ENCODE assay signal across 7 cellular contexts in the genomic region with DNA sequence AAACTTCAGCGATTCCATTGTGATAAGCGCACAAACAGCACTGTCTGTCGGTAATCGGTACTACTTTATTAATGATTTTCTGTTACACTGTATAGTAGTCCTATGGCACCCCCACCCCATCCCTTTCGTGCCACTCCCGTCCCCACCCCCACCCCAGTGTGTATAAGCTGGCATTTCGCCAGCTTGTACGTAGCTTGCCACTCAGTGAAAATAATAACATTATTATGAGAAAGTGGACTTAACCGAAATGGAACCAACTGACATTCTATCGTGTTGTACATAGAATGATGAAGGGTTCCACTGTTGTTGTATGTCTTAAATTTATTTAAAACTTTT. TPM values are rescaled to one million over a fixed set of nuclear protein-coding genes. Genes with fewer than 3 reads are reported as not detected.
DNase-seq lines count a peak whose midpoint lies in the region; TF ChIP-seq lines count a peak whose summit lies in the region.

No MANE protein-coding gene starts in this region.

- peak overlapping the region; percentile 95 for H3K9ac ChIP-seq in iPS-20b (ENCODE audit: low read depth, low read length)
- no peak overlapping the region for H3K9ac ChIP-seq in subcutaneous abdominal adipose tissue (ENCODE audit: low read length in 5 of 5)

- H3K27ac ChIP-seq in HL-60 (replicated peaks) (peak overlapping the region; percentile 96), iPS-20b (ENCODE audit: low read length) (peak overlapping the region; percentile 84), subcutaneous abdominal adipose tissue (ENCODE audit: low read depth, low read length) (peak overlapping the region; percentile 86)

- TF ChIP-seq CTCF in HL-60 (IDR thresholded peaks at IDR 0.05; ENCODE audit: insufficient read depth, low read length): no peak

- no peak for DNase-seq in HL-60 (ENCODE audit: low read depth in 1 of 2, low spot score in 1 of 2)
- no peak for DNase-seq in activated naive CD8-positive, alpha-beta T cell treated with anti-CD3 and anti-CD28 coated beads for 36 hours
- DNase-seq in dedifferentiated amniotic fluid mesenchymal stem cell (ENCODE audit: extremely low spot score): no peak
- no peak for DNase-seq in 8988T

- peaks cover 22% of the 10 kb centered on the region for H3K4me1 Mint-ChIP-seq in activated naive CD8-positive, alpha-beta T cell treated with anti-CD3 and anti-CD28 coated beads for 36 hours

- H3K36me3 ChIP-seq in iPS-20b (ENCODE audit: insufficient read depth, low read depth, low read length) (peaks cover 23% of the 10 kb centered on the region; the same call in 1 of the 2 replicates), subcutaneous abdominal adipose tissue (ENCODE audit: control insufficient read depth in 5 of 5, insufficient read depth in 5 of 5, low read length in 5 of 5) (no peaks in the 10 kb centered on the region)

- H3K4me3 ChIP-seq in GM08714 (ENCODE audit: low read length): peak overlapping the region; percentile 69
- H3K4me3 ChIP-seq in HL-60 (replicated peaks; ENCODE audit: insufficient read depth, low read length): peak overlapping the region; percentile 57
- H3K4me3 ChIP-seq in iPS-20b (ENCODE audit: low read length): peak overlapping the region; percentile 85
- peak overlapping the region; percentile 59 to 92 (median 78) for H3K4me3 ChIP-seq in subcutaneous abdominal adipose tissue (ENCODE audit: low read depth in 1 of 5, low read length in 5 of 5)

- no peaks in the 10 kb centered on the region for H3K4me1 ChIP-seq in iPS-20b (ENCODE audit: insufficient read depth, low read length)
- H3K4me1 ChIP-seq in subcutaneous abdominal adipose tissue (ENCODE audit: control insufficient read depth in 5 of 5, insufficient read depth in 5 of 5, low read length in 5 of 5): peaks cover 0 to 27% (median 18%) of the 10 kb centered on the region in 5 donors

- H3K9me3 ChIP-seq in iPS-20b (ENCODE audit: insufficient read depth, low read depth, low read length): no peaks in the 10 kb centered on the region
- peaks cover 0 to 2% (median 0%) of the 10 kb centered on the region in 5 donors for H3K9me3 ChIP-seq in subcutaneous abdominal adipose tissue (ENCODE audit: control insufficient read depth in 5 of 5, low read length in 5 of 5)

- peaks cover 48% of the 10 kb centered on the region for H3K36me3 Mint-ChIP-seq in activated naive CD8-positive, alpha-beta T cell treated with anti-CD3 and anti-CD28 coated beads for 36 hours

- peak overlapping the region; percentile 95 for H3K4me3 Mint-ChIP-seq in activated naive CD8-positive, alpha-beta T cell treated with anti-CD3 and anti-CD28 coated beads for 36 hours

- H3K27ac Mint-ChIP-seq in activated naive CD8-positive, alpha-beta T cell treated with anti-CD3 and anti-CD28 coated beads for 36 hours: peak overlapping the region; percentile 94

- H3K27me3 ChIP-seq in HL-60 (ENCODE audit: insufficient read depth, poor library complexity, severe bottlenecking) (no peaks in the 10 kb centered on the region), iPS-20b (ENCODE audit: insufficient read depth, low read length) (no peaks in the 10 kb centered on the region), subcutaneous abdominal adipose tissue (ENCODE audit: control insufficient read depth in 5 of 5, insufficient read depth in 4 of 5, low read length in 5 of 5) (peaks cover 0 to 2% (median 0%) of the 10 kb centered on the region in 5 donors)

- H3K9me3 Mint-ChIP-seq in activated naive CD8-positive, alpha-beta T cell treated with anti-CD3 and anti-CD28 coated beads for 36 hours: no peaks in the 10 kb centered on the region

- H3K27me3 Mint-ChIP-seq in activated naive CD8-positive, alpha-beta T cell treated with anti-CD3 and anti-CD28 coated beads for 36 hours: peaks cover 8% of the 10 kb centered on the region

RNA-seq across cellular contexts. Expression of gene MID1IP1, which starts 4.8 kb away (rescaled TPM):
- total RNA-seq in activated naive CD8-positive, alpha-beta T cell treated with anti-CD3 and anti-CD28 coated beads for 36 hours: 100 to 1,000 TPM in 1 of 2 experiments, 10 to 100 TPM in 1; 97.4 to 103 TPM
